Comparison of ENCODE assay signal across 1 cellular context in the genomic region with DNA sequence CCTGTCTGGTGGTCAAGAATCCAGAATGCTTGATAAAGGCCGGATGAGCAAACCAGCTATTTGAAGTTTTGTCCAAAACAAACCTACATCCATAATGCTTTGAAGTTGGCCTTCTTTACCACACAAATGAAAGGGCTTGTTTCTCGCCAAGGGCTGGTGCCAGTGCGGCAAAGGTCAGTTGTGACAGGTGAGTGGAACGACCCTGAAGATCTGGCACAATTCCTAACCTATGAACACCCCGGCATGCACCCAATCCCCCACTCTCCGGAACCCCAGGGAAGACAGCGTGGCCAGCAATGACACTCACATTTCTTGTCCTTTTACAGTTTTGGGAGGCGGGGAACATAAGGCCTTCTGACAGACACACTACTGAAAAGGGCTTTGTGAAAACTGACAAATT.
TF ChIP-seq lines count a peak whose summit lies in the region.

No MANE protein-coding gene starts in this region.

TF ChIP-seq in HepG2, 621 proteins besides CTCF, POLR2A, EP300 and RAD21 (continued from another document and continues in another):
- no peak for TF ChIP-seq GPBP1L1 (CRISPR knock-in tag; IDR thresholded peaks at IDR 0.05)
- TF ChIP-seq, protein P1, sequence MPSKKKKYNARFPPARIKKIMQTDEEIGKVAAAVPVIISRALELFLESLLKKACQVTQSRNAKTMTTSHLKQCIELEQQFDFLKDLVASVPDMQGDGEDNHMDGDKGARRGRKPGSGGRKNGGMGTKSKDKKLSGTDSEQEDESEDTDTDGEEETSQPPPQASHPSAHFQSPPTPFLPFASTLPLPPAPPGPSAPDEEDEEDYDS (CRISPR knock-in tag; IDR thresholded peaks at IDR 0.05): peak; percentile 14; the same call in 1 of the 2 replicates
- TF ChIP-seq GATAD2A (CRISPR knock-in tag; IDR thresholded peaks at IDR 0.05): peak; percentile 26; the same call in 1 of the 2 replicates
- no peak for TF ChIP-seq HNRNPH1 (optimal IDR thresholded peaks at IDR 0.05; ENCODE audit: low read depth, low read length)
- no peak for TF ChIP-seq SOX6 (IDR thresholded peaks at IDR 0.05)
- 0 out of 2 replicates have a peak, but pooled peaks have one; percentile 19 for TF ChIP-seq SOX6 (CRISPR knock-in tag; IDR thresholded peaks at IDR 0.05)
- no peak for TF ChIP-seq ZNF33A (CRISPR knock-in tag; IDR thresholded peaks at IDR 0.05; ENCODE audit: borderline replicate concordance)
- peak; percentile 76; the same call in 1 of the 2 replicates for TF ChIP-seq SOX5 (CRISPR knock-in tag; IDR thresholded peaks at IDR 0.05; ENCODE audit: borderline replicate concordance)
- TF ChIP-seq RELA (CRISPR knock-in tag; IDR thresholded peaks at IDR 0.05): no peak
- no peak for TF ChIP-seq MED13 (CRISPR knock-in tag; IDR thresholded peaks at IDR 0.05)
- TF ChIP-seq TCF7 (IDR thresholded peaks at IDR 0.05; ENCODE audit: low read depth): peak; percentile 92
- peak; percentile 48; the same call in 1 of the 2 replicates for TF ChIP-seq SALL1 (CRISPR knock-in tag; IDR thresholded peaks at IDR 0.05)
- TF ChIP-seq PHF21A (CRISPR knock-in tag; IDR thresholded peaks at IDR 0.05): 0 out of 2 replicates have a peak, but pooled peaks have one; percentile 21
- peak; percentile 79; the same call in 1 of the 2 replicates for TF ChIP-seq ETV5 (CRISPR knock-in tag; IDR thresholded peaks at IDR 0.05; ENCODE audit: borderline replicate concordance)
- peak; percentile 71 for TF ChIP-seq NCOA2 (CRISPR knock-in tag; IDR thresholded peaks at IDR 0.05)
- no peak for TF ChIP-seq JUN (CRISPR knock-in tag; IDR thresholded peaks at IDR 0.05)
- TF ChIP-seq MEF2D (CRISPR knock-in tag; IDR thresholded peaks at IDR 0.05): 0 out of 2 replicates have a peak, but pooled peaks have one; percentile 22
- no peak for TF ChIP-seq ZBTB8A (CRISPR knock-in tag; IDR thresholded peaks at IDR 0.05; ENCODE audit: borderline replicate concordance, low read depth)
- peak; percentile 76; the same call in 1 of the 2 replicates for TF ChIP-seq RXRB (CRISPR knock-in tag; IDR thresholded peaks at IDR 0.05; ENCODE audit: borderline replicate concordance)
- TF ChIP-seq, protein P2, sequence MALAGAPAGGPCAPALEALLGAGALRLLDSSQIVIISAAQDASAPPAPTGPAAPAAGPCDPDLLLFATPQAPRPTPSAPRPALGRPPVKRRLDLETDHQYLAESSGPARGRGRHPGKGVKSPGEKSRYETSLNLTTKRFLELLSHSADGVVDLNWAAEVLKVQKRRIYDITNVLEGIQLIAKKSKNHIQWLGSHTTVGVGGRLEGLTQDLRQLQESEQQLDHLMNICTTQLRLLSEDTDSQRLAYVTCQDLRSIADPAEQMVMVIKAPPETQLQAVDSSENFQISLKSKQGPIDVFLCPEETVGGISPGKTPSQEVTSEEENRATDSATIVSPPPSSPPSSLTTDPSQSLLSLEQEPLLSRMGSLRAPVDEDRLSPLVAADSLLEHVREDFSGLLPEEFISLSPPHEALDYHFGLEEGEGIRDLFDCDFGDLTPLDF (CRISPR knock-in tag; IDR thresholded peaks at IDR 0.05): no peak
- TF ChIP-seq FOXP1 (IDR thresholded peaks at IDR 0.05): no peak
- TF ChIP-seq FOXP1 (CRISPR knock-in tag; IDR thresholded peaks at IDR 0.05): 0 out of 2 replicates have a peak, but pooled peaks have one; percentile 10
- no peak for TF ChIP-seq RFXAP (CRISPR knock-in tag; IDR thresholded peaks at IDR 0.05; ENCODE audit: borderline replicate concordance)
- TF ChIP-seq ZNF232 (CRISPR knock-in tag; IDR thresholded peaks at IDR 0.05; ENCODE audit: borderline replicate concordance): no peak
- TF ChIP-seq TFAP4 (IDR thresholded peaks at IDR 0.05; ENCODE audit: borderline replicate concordance, low read depth): peak; percentile 68; the same call in 1 of the 2 replicates
- TF ChIP-seq, protein P3, sequence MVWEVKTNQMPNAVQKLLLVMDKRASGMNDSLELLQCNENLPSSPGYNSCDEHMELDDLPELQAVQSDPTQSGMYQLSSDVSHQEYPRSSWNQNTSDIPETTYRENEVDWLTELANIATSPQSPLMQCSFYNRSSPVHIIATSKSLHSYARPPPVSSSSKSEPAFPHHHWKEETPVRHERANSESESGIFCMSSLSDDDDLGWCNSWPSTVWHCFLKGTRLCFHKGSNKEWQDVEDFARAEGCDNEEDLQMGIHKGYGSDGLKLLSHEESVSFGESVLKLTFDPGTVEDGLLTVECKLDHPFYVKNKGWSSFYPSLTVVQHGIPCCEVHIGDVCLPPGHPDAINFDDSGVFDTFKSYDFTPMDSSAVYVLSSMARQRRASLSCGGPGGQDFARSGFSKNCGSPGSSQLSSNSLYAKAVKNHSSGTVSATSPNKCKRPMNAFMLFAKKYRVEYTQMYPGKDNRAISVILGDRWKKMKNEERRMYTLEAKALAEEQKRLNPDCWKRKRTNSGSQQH (CRISPR knock-in tag; IDR thresholded peaks at IDR 0.05; ENCODE audit: low read depth): no peak
- peak; percentile 87 for TF ChIP-seq ZBTB37 (CRISPR knock-in tag; IDR thresholded peaks at IDR 0.05)
- peak; percentile 71; the same call in 1 of the 2 replicates for TF ChIP-seq RXRA (CRISPR knock-in tag; IDR thresholded peaks at IDR 0.05)
- TF ChIP-seq, protein P4, sequence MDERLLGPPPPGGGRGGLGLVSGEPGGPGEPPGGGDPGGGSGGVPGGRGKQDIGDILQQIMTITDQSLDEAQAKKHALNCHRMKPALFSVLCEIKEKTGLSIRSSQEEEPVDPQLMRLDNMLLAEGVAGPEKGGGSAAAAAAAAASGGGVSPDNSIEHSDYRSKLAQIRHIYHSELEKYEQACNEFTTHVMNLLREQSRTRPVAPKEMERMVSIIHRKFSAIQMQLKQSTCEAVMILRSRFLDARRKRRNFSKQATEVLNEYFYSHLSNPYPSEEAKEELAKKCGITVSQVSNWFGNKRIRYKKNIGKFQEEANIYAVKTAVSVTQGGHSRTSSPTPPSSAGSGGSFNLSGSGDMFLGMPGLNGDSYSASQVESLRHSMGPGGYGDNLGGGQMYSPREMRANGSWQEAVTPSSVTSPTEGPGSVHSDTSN (CRISPR knock-in tag; IDR thresholded peaks at IDR 0.05): 0 out of 2 replicates have a peak, but pooled peaks have one; percentile 27
- no peak for TF ChIP-seq TBP (CRISPR knock-in tag; IDR thresholded peaks at IDR 0.05)
- no peak for TF ChIP-seq ARNT2 (CRISPR knock-in tag; IDR thresholded peaks at IDR 0.05; ENCODE audit: low read depth)
- no peak for TF ChIP-seq ZNF564 (CRISPR knock-in tag; IDR thresholded peaks at IDR 0.05)
- TF ChIP-seq ZBTB38 (CRISPR knock-in tag; IDR thresholded peaks at IDR 0.05): no peak
- TF ChIP-seq ZBTB44 (CRISPR knock-in tag; IDR thresholded peaks at IDR 0.05): no peak
- 0 out of 2 replicates have a peak, but pooled peaks have one; percentile 7 for TF ChIP-seq ZFX (CRISPR knock-in tag; IDR thresholded peaks at IDR 0.05; ENCODE audit: low read depth)
- 0 out of 2 replicates have a peak, but pooled peaks have one; percentile 21 for TF ChIP-seq HDAC2 (CRISPR knock-in tag; IDR thresholded peaks at IDR 0.05)
- no peak for TF ChIP-seq ZNF883 (CRISPR knock-in tag; IDR thresholded peaks at IDR 0.05; ENCODE audit: not compliant biosample characterization)
- TF ChIP-seq YEATS4 (CRISPR knock-in tag; IDR thresholded peaks at IDR 0.05; ENCODE audit: borderline replicate concordance): no peak
- TF ChIP-seq MAF1 (CRISPR knock-in tag; IDR thresholded peaks at IDR 0.05; ENCODE audit: borderline replicate concordance): no peak
- TF ChIP-seq ISL2 (CRISPR knock-in tag; IDR thresholded peaks at IDR 0.05): peak; percentile 18; the same call in 1 of the 2 replicates
- TF ChIP-seq TEAD3 (CRISPR knock-in tag; optimal IDR thresholded peaks at IDR 0.05; ENCODE audit: borderline replicate concordance): peak; percentile 29
- peak; percentile 85 for TF ChIP-seq ZBTB34 (CRISPR knock-in tag; IDR thresholded peaks at IDR 0.05)
- TF ChIP-seq FOXK1 (CRISPR knock-in tag; IDR thresholded peaks at IDR 0.05; ENCODE audit: borderline replicate concordance, low read depth): 0 out of 2 replicates have a peak, but pooled peaks have one; percentile 10
- TF ChIP-seq, protein P5, sequence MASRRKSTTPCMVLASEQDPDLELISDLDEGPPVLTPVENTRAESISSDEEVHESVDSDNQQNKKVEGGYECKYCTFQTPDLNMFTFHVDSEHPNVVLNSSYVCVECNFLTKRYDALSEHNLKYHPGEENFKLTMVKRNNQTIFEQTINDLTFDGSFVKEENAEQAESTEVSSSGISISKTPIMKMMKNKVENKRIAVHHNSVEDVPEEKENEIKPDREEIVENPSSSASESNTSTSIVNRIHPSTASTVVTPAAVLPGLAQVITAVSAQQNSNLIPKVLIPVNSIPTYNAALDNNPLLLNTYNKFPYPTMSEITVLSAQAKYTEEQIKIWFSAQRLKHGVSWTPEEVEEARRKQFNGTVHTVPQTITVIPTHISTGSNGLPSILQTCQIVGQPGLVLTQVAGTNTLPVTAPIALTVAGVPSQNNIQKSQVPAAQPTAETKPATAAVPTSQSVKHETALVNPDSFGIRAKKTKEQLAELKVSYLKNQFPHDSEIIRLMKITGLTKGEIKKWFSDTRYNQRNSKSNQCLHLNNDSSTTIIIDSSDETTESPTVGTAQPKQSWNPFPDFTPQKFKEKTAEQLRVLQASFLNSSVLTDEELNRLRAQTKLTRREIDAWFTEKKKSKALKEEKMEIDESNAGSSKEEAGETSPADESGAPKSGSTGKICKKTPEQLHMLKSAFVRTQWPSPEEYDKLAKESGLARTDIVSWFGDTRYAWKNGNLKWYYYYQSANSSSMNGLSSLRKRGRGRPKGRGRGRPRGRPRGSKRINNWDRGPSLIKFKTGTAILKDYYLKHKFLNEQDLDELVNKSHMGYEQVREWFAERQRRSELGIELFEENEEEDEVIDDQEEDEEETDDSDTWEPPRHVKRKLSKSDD (CRISPR knock-in tag; IDR thresholded peaks at IDR 0.05; ENCODE audit: low read depth): no peak
